ENCODE assay signal across 8 cellular contexts in the genomic region with DNA sequence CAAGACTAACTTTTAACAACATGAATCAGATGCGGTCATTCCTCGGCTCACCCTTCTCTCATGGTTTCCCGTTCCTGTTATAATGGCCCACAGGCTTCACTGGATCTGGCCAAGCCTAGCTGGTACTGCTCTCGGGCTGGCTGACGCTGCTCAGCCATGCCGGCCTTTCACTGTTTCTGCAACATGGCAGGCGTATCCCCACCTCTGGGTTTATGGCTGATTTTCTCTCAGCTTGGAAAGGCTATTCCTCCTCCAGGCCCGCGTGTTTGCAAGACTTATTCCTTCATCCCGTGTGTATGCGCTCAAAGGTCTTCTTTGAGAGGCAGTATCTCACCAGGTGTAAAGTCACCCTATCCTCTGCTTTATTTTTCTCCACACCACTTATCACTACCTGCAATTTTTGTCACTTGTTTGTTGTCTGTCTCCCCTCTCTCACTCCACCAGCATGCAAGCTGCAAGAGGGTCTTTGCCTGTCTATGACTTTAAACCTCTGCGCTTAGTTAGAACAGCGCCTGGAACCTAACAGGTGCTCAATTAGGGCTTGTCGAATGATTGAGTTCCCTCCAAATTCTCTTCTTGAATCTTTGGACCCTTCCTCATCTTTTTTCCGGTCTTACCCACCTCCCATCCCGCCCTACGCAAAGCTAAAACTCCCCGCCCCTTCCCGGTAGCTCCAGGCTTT. TPM values are rescaled to one million over a fixed set of nuclear protein-coding genes. Genes with fewer than 3 reads are reported as not detected.
A peak's percentile ranks its signal among the peaks of the same experiment; 100 is the strongest.
DNase-seq lines count a peak whose midpoint lies in the region; ATAC-seq and TF ChIP-seq lines count a peak whose summit lies in the region.

No MANE protein-coding gene starts in this region.

- peaks cover 77% of the 10 kb centered on the region for H3K4me1 Mint-ChIP-seq in activated T-cell treated with anti-CD3 and anti-CD28 coated beads, Interleukin-2, amount 50 U/mL, for 4 hours (ENCODE audit: low read depth)

- H3K9ac ChIP-seq in muscle layer of colon (ENCODE audit: low read length): peak overlapping the region; percentile 70

- peak overlapping the region; percentile 85 for H3K4me3 Mint-ChIP-seq in activated T-cell treated with anti-CD3 and anti-CD28 coated beads, Interleukin-2, amount 50 U/mL, for 4 hours

- H3K4me1 ChIP-seq in muscle layer of colon (ENCODE audit: insufficient read depth, low read length): peaks cover 25% of the 10 kb centered on the region

- ATAC-seq in activated T-cell treated with anti-CD3 and anti-CD28 coated beads, Interleukin-2, amount 50 U/mL, for 4 hours: peak in 1 of 2 donors; percentile 2

- H3K36me3 Mint-ChIP-seq in activated T-cell treated with anti-CD3 and anti-CD28 coated beads, Interleukin-2, amount 50 U/mL, for 4 hours (ENCODE audit: insufficient read depth): peaks cover 10% of the 10 kb centered on the region

- peak overlapping the region; percentile 36 to 48 for H3K4me3 ChIP-seq in cardiac fibroblast (replicated peaks in 1 of 2; ENCODE audit: low read depth in 2 of 2, low read length in 2 of 2)
- H3K4me3 ChIP-seq in muscle layer of colon (ENCODE audit: low read depth in 1 of 2, low read length in 2 of 2): peak overlapping the region; percentile 43 to 87

- no peaks in the 10 kb centered on the region for H3K9me3 ChIP-seq in muscle layer of colon (ENCODE audit: low read length)

- no peaks in the 10 kb centered on the region for H3K36me3 ChIP-seq in muscle layer of colon (ENCODE audit: insufficient read depth, low read length)

- H3K27ac ChIP-seq in muscle layer of colon (ENCODE audit: low read depth, low read length): peak overlapping the region; percentile 87

- TF ChIP-seq EP300 in Ishikawa (IDR thresholded peaks at IDR 0.05; ENCODE audit: borderline replicate concordance): no peak

- no peak for TF ChIP-seq CTCF in cardiac fibroblast (IDR thresholded peaks at IDR 0.05; ENCODE audit: low read depth, low read length)

- H3K9me3 Mint-ChIP-seq in activated T-cell treated with anti-CD3 and anti-CD28 coated beads, Interleukin-2, amount 50 U/mL, for 4 hours: no peaks in the 10 kb centered on the region

- no peaks in the 10 kb centered on the region for H3K27me3 Mint-ChIP-seq in activated T-cell treated with anti-CD3 and anti-CD28 coated beads, Interleukin-2, amount 50 U/mL, for 4 hours (ENCODE audit: low read depth)

- no peak for DNase-seq in activated T-cell treated with anti-CD3 and anti-CD28 coated beads, Interleukin-2, amount 50 U/mL, for 4 hours
- no peak for DNase-seq in activated T-cell treated with anti-CD3 and anti-CD28 coated beads, Interleukin-2, amount 50 U/mL, for 1 hour
- DNase-seq in cardiac fibroblast (ENCODE audit: low read depth in 2 of 2): no peak
- no peak for DNase-seq in MV-4-11 (lab: John Stamatoyannopoulos, UW)
- DNase-seq in T-helper 9 cell: no peak
- no peak for DNase-seq in activated effector memory CD4-positive, alpha-beta T cell treated with Interleukin-2 at 50 U/mL for 16 hours

- H3K27me3 ChIP-seq in muscle layer of colon (ENCODE audit: control insufficient read depth in 1 of 2, insufficient read depth in 2 of 2, low read length in 2 of 2): no peaks in the 10 kb centered on the region

- TF ChIP-seq RAD21 in Ishikawa (IDR thresholded peaks at IDR 0.05; ENCODE audit: low read depth): no peak

TF ChIP-seq in Ishikawa, 13 proteins besides CTCF, POLR2A, EP300 and RAD21:
- peak; percentile 50; the same call in 1 of the 2 replicates for TF ChIP-seq MAX (IDR thresholded peaks at IDR 0.05)
- no peak for TF ChIP-seq TEAD4 (IDR thresholded peaks at IDR 0.05)
- TF ChIP-seq NFIC (IDR thresholded peaks at IDR 0.05): no peak
- no peak for TF ChIP-seq FOXM1 (IDR thresholded peaks at IDR 0.05; ENCODE audit: borderline replicate concordance, low read depth)
- TF ChIP-seq TAF1 (IDR thresholded peaks at IDR 0.05; ENCODE audit: low read depth): no peak
- no peak for TF ChIP-seq CEBPB (IDR thresholded peaks at IDR 0.05)

RNA-seq across cellular contexts. Expression of gene RAP1A, which starts 0.5 kb away (rescaled TPM):
- 100 to 1,000 TPM; 169 to 182 (median 171) TPM for total RNA-seq in activated T-cell treated with anti-CD3 and anti-CD28 coated beads, Interleukin-2, amount 50 U/mL, for 4 hours
